ENCODE assay signal across 9 cellular contexts in the genomic region with DNA sequence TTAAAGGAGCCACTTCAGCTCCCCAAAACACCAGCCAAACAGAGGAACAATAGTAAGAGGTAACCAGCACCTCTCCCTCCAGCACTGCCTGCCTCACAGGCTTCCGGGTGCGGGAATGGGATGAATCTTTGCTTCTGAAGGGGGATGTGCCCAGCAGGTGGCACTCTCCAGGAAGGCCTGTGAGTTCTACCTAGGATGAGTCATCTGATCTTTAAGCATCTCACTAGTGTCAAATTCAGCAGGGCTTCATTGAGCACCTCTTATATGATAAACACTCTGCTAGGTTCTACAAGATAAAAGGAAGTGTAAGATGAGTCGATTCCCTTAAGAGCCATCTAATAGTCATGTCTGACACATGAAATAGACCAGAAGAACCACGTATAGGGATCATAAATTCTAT.
A peak's percentile ranks its signal among the peaks of the same experiment; 100 is the strongest.
DNase-seq lines count a peak whose midpoint lies in the region; ATAC-seq and TF ChIP-seq lines count a peak whose summit lies in the region.
"Had no signal": no experiment of that assay in that cellular context is flagged by ENCODE, and none has a peak within 500 bp of the region (broad histone marks: within the 10 kb centered on the region; RNA-seq: fewer than 3 reads in every experiment).

No MANE protein-coding gene starts in this region.

- no peaks in the 10 kb centered on the region for H3K79me1 ChIP-seq in mesenchymal stem cell (replicated peaks; ENCODE audit: low read length, poor library complexity, severe bottlenecking)

- H3K4me1 ChIP-seq in heart left ventricle (peaks cover 0 to 5% (median 0%) of the 10 kb centered on the region in 12 donors), mammary epithelial cell (ENCODE audit: insufficient read depth, low read length) (peaks cover 10% of the 10 kb centered on the region), mesenchymal stem cell (ENCODE audit: control insufficient read depth, insufficient read depth, low read depth, low read length) (peaks cover 6% of the 10 kb centered on the region)

- TF ChIP-seq CTCF in heart left ventricle (IDR thresholded peaks at IDR 0.05) (peak in 9 of 12 donors; percentile 24 to 54 (median 43)), mammary epithelial cell (conservative IDR thresholded peaks at IDR 0.05 in 1 of 2, IDR thresholded peaks at IDR 0.05 in 1 of 2; ENCODE audit: extremely low read depth in 1 of 2, insufficient read depth in 1 of 2, low read depth in 1 of 2, low read length in 2 of 2) (peak; percentile 75 to 86)

- dilution Hi-C loops in mammary epithelial cell (cut with HindIII; ENCODE audit: low sequenced_read_pairs), result no loop called here

- no peaks in the 10 kb centered on the region for H3K9me3 ChIP-seq in heart left ventricle
- no peaks in the 10 kb centered on the region for H3K9me3 ChIP-seq in mammary epithelial cell (replicated peaks; ENCODE audit: insufficient read depth, low read length)
- H3K9me3 ChIP-seq in mesenchymal stem cell (ENCODE audit: control insufficient read depth, low read length), result no peaks in the 10 kb centered on the region

- H3K4me3 ChIP-seq in heart left ventricle (no peak overlapping the region), mammary epithelial cell (replicated peaks in 1 of 3; ENCODE audit: insufficient read depth in 1 of 3, low read depth in 2 of 3, low read length in 3 of 3) (no peak overlapping the region), mesenchymal stem cell (ENCODE audit: insufficient read depth in 1 of 2, low read depth in 1 of 2, low read length in 2 of 2) (no peak overlapping the region)

- no peak overlapping the region for H3K4me2 ChIP-seq in mammary epithelial cell (ENCODE audit: insufficient read depth, low read depth, low read length)
- H3K4me2 ChIP-seq in mesenchymal stem cell (ENCODE audit: low read length, poor library complexity, severe bottlenecking), result no peak overlapping the region

- ATAC-seq in heart left ventricle (peak; percentile 44 to 72 (median 60)), HG02763 (IDR thresholded peaks at IDR 0.05; ENCODE audit: unreplicated experiment) (no peak), HG03354 (IDR thresholded peaks at IDR 0.05; ENCODE audit: poor library complexity, severe bottlenecking, unreplicated experiment) (no peak)

- in situ Hi-C loops in mammary epithelial cell (cut with MboI; ENCODE audit: low sequenced_read_pairs in 2 of 2), result loop anchor here (5.0 to 10.0 kb wide), 2 partner anchors 59 to 192 kb away; no protein-coding TSS in a partner anchor

- no peak overlapping the region for H2BK15ac ChIP-seq in mesenchymal stem cell (ENCODE audit: low read depth, poor library complexity, severe bottlenecking)

- no peaks in the 10 kb centered on the region for H3K79me2 ChIP-seq in mammary epithelial cell (ENCODE audit: insufficient read depth, low read length)

- no peak overlapping the region for H3K27ac ChIP-seq in heart left ventricle
- no peak overlapping the region for H3K27ac ChIP-seq in mammary epithelial cell (ENCODE audit: insufficient read depth, low read depth, low read length)
- H3K27ac ChIP-seq in mesenchymal stem cell (ENCODE audit: low read length, poor library complexity, severe bottlenecking), result no peak overlapping the region

- no peak overlapping the region for H3K18ac ChIP-seq in mesenchymal stem cell (ENCODE audit: low read depth in 1 of 2, low read length in 2 of 2)

- BruUV-seq in mammary epithelial cell (replicated peaks; lab: Mats Ljungman, UMichigan), result no TSS peak

- H2AK5ac ChIP-seq in mesenchymal stem cell (ENCODE audit: low read length, severe bottlenecking), result no peak overlapping the region

- H2AFZ ChIP-seq in mammary epithelial cell (ENCODE audit: low read depth, low read length), result peak overlapping the region; percentile 62
- no peak overlapping the region for H2AFZ ChIP-seq in mesenchymal stem cell (ENCODE audit: low read depth, low read length)

- no peaks in the 10 kb centered on the region for H4K20me1 ChIP-seq in mammary epithelial cell (ENCODE audit: insufficient read depth, low read length)

- H3K36me3 ChIP-seq in heart left ventricle (peaks cover 0 to 41% (median 8%) of the 10 kb centered on the region in 9 donors), mammary epithelial cell (ENCODE audit: insufficient read depth, low read length) (no peaks in the 10 kb centered on the region), mesenchymal stem cell (ENCODE audit: control insufficient read depth in 1 of 2, insufficient read depth in 2 of 2, low read depth in 1 of 2, low read length in 2 of 2) (peaks cover 4 to 15% of the 10 kb centered on the region in 2 experiments)

- TF ChIP-seq POLR2A in heart left ventricle (IDR thresholded peaks at IDR 0.05), result no peak

- CTCF ChIA-PET in mammary epithelial cell (lab: Charles Lee; ENCODE audit: low non-redundant PET), result no interaction called here

- H3K4ac ChIP-seq in mesenchymal stem cell (ENCODE audit: low read depth in 1 of 2, low read length in 2 of 2), result no peak overlapping the region

- no peak overlapping the region for H4K91ac ChIP-seq in mesenchymal stem cell (ENCODE audit: low read length)

- no peak overlapping the region for H2BK12ac ChIP-seq in mesenchymal stem cell (ENCODE audit: low read length in 2 of 2)

- no peaks in the 10 kb centered on the region for H3K27me3 ChIP-seq in heart left ventricle
- no peaks in the 10 kb centered on the region for H3K27me3 ChIP-seq in mammary epithelial cell (ENCODE audit: insufficient read depth, low read length)
- no peaks in the 10 kb centered on the region for H3K27me3 ChIP-seq in mesenchymal stem cell (ENCODE audit: control insufficient read depth in 1 of 2, insufficient read depth in 1 of 2, low read length in 2 of 2)

- H2BK120ac ChIP-seq in mesenchymal stem cell (ENCODE audit: low read depth, low read length), result no peak overlapping the region

- no peak overlapping the region for H3K14ac ChIP-seq in mesenchymal stem cell (ENCODE audit: low read length in 2 of 2)

- WGBS in heart left ventricle, 4 donors, result 83 to 90% (median 88%) methylated on average over 4 of the region's 4 CpGs
- 42% methylated on average over 4 of the region's 4 CpGs for WGBS in mammary epithelial cell (ENCODE audit: low coverage, missing lambda C conversion rate)
- 50% methylated on average over 2 of the region's 4 CpGs for WGBS in mesenchymal stem cell

- H4K8ac ChIP-seq in mesenchymal stem cell (ENCODE audit: low read length), result no peak overlapping the region

- peak in 3 of 5 donors; percentile 22 to 51 (median 43) for DNase-seq in heart left ventricle
- no peak for DNase-seq in cardiac septum (ENCODE audit: low spot score)
- DNase-seq in NCI-H2107 treated with DMSO at 0.1 percent for 48 hours (lab: John Stamatoyannopoulos, UW; ENCODE audit: unreplicated experiment), result peak; percentile 94
- peak; percentile 68 for DNase-seq in mammary epithelial cell
- peak; percentile 20 for DNase-seq in mesenchymal stem cell
- DNase-seq in GM19238 (ENCODE audit: insufficient read length, low spot score), result no peak
- DNase-seq: activated naive CD8-positive, alpha-beta T cell treated with anti-CD3 and anti-CD28 coated beads, Interleukin-2, amount 10 ng/mL, durations not matched to agents 7 days and 5 days had no signal

- intact Hi-C loops in heart left ventricle (cut with DNase I), result loop anchor here in 9 of 10 donors (2.0 to 5.0 kb wide), 4 partner anchors 54 to 59 kb away; no protein-coding TSS in a partner anchor
- intact Hi-C loops in cardiac septum (cut with DNase I), result loop anchor here (5.0 kb wide), 1 partner anchor 59 kb away; no protein-coding TSS in a partner anchor
- intact Hi-C loops in mammary epithelial cell (cut with micrococcal nuclease), result loop anchor here (1.0 to 5.0 kb wide), 4 partner anchors 38 to 194 kb away; no protein-coding TSS in a partner anchor

- no peak overlapping the region for H3K23ac ChIP-seq in mesenchymal stem cell (ENCODE audit: low read length in 2 of 2)

- H3K9ac ChIP-seq in mammary epithelial cell (ENCODE audit: insufficient read depth, low read length) (no peak overlapping the region), mesenchymal stem cell (ENCODE audit: low read length) (no peak overlapping the region)

- no peak overlapping the region for H2BK5ac ChIP-seq in mesenchymal stem cell (ENCODE audit: low read depth, low read length, poor library complexity, severe bottlenecking)

Comparison
In these comparisons a context has a peak if more than half of its experiments do, and no peak if none do; other contexts are left out.
1. DNase-seq: peak in heart left ventricle (3 of 5), NCI-H2107 treated with DMSO at 0.1 percent for 48 hours (single experiment), mammary epithelial cell (single experiment) and mesenchymal stem cell (single experiment); none in cardiac septum (single experiment) and GM19238 (single experiment).
2. ATAC-seq: peak in heart left ventricle (4 of 4); none in HG02763 (single experiment) and HG03354 (single experiment).